Comparison of ENCODE assay signal across 1 cellular context in genomic region chr2:59774821-59775463, GRCh38.
TF ChIP-seq lines count a peak whose summit lies in the region.

No MANE protein-coding gene starts in this region.

TF ChIP-seq in H1, 55 proteins besides CTCF, POLR2A, EP300 and RAD21 (continued from another document):
- no peak for TF ChIP-seq CHD7 (IDR thresholded peaks at IDR 0.05; ENCODE audit: insufficient replicate concordance, low read length)
- no peak for TF ChIP-seq SRF (IDR thresholded peaks at IDR 0.05; ENCODE audit: low read depth, low read length)
